31 cellular contexts compared by ENCODE assay signal in the genomic region with DNA sequence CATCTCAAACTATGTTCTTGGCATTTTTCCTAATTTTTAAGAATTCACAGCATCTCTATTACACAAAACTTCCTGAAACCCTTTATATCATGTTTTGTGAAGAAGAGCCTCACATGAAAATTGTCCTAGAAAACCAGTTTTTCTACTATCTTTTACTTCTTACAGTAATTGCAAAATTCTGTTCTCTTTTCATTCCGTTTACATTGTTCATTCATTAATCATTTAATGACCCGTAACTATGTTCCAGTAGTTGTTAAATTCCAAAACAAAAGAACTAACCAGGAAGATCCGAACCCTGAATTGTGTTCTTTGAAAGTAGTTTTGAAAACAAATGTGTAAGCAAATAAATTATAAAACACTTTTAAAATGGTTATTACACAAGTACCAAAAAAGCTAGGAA.
"Had no signal": no experiment of that assay in that cellular context is flagged by ENCODE, and none has a peak within 500 bp of the region (broad histone marks: within the 10 kb centered on the region; RNA-seq: fewer than 3 reads in every experiment).

No MANE protein-coding gene starts in this region.

- H3K4me1 ChIP-seq: heart right ventricle, thyroid gland, upper lobe of left lung, vagina had no signal

- DNase-seq: activated B cell treated with CpG ODN at 0.5 μM for 24 hours; activated CD4-positive, alpha-beta T cell treated with anti-CD3 and anti-CD28 coated beads, Interleukin-2, amount 50 U/mL, for 1 hour; activated CD8-positive, alpha-beta T cell treated with anti-CD3 and anti-CD28 coated beads for 36 hours; activated gamma-delta T cell treated with Interleukin-2 at 50 U/mL for 16 hours; activated naive CD4-positive, alpha-beta T cell treated with anti-CD3 and anti-CD28 coated beads, Interleukin-2, amount 50 U/mL, for 16 hours; activated T-cell treated with anti-CD3 and anti-CD28 coated beads, Interleukin-2, amount 50 U/mL, for 4 hours; amygdala; caudate nucleus; endodermal cell; foreskin fibroblast; heart right ventricle; left ventricle myocardium superior; naive B cell; nephron progenitor cell; ovary; retina; stimulated activated CD4-positive, alpha-beta T cell treated with anti-CD3 and anti-CD28 coated beads, Interleukin-1b, Interleukin-23, amount 100 ng/mL, for 48 hours; stimulated activated CD4-positive, alpha-beta T cell treated with anti-CD3 and anti-CD28 coated beads, Interleukin-4, amount 100 ng/mL, for 4 hours; stimulated activated CD8-positive, alpha-beta memory T cell treated with anti-CD3 and anti-CD28 coated beads, Interleukin-4, amount 100 ng/mL, for 48 hours; stimulated activated naive CD8-positive, alpha-beta T cell treated with anti-CD3 and anti-CD28 coated beads, Interleukin-15, amount 100 ng/mL, for 72 hours; substantia nigra; T-helper 1 cell; thyroid gland; upper lobe of left lung had no signal

- H3K27me3 ChIP-seq: heart right ventricle, neutrophil, ovary, thyroid gland, upper lobe of left lung, vagina had no signal

- H3K27ac ChIP-seq: epithelial cell of prostate, heart right ventricle, neutrophil, ovary, skin epidermis, thyroid gland, upper lobe of left lung, vagina had no signal

- H3K9me3 ChIP-seq: neutrophil, ovary, thyroid gland, upper lobe of left lung, vagina had no signal

- ATAC-seq: activated CD8-positive, alpha-beta T cell treated with anti-CD3 and anti-CD28 coated beads for 36 hours; activated T-cell treated with anti-CD3 and anti-CD28 coated beads, Interleukin-2, amount 50 U/mL, for 4 hours; activated T-helper 17 cell treated with anti-CD3 and anti-CD28 coated beads, Interleukin-2, amount 50 U/mL, for 72 hours; heart right ventricle; left ventricle myocardium superior; sciatic nerve; stimulated activated memory B cell treated with anti-CD40 and anti-IgM and Interleukin-4, amounts not matched to agents 10 μg/mL and 1 μg/mL and 100 μg/mL, for 72 hours; stimulated activated naive CD8-positive, alpha-beta T cell treated with anti-CD3 and anti-CD28 coated beads, Interleukin-15, amount 100 ng/mL, for 72 hours had no signal

- H3K4me3 ChIP-seq: heart right ventricle, ovary, skin epidermis, thyroid gland, upper lobe of left lung, vagina had no signal

- H3K36me3 ChIP-seq: heart right ventricle, neutrophil, ovary, thyroid gland, upper lobe of left lung, vagina had no signal
